Comparison of ENCODE assay signal across 18 cellular contexts in genomic region chr5:127074466-127074865, GRCh38. TPM values are rescaled to one million over a fixed set of nuclear protein-coding genes. Genes with fewer than 3 reads are reported as not detected.
DNase-seq lines count a peak whose midpoint lies in the region; ATAC-seq and TF ChIP-seq lines count a peak whose summit lies in the region.
"Had no signal": no experiment of that assay in that cellular context is flagged by ENCODE, and none has a peak within 500 bp of the region (broad histone marks: within the 10 kb centered on the region; RNA-seq: fewer than 3 reads in every experiment).

No MANE protein-coding gene starts in this region.

- CTCF ChIA-PET in CD8-positive, alpha-beta memory T cell (lab: Charles Lee): interaction anchor here (1.5 to 2.0 kb wide), 2 partner anchors 13 to 44 kb away, joined by 4 read pairs; partner anchors contain the start of gene MARCHF3

- TF ChIP-seq CTCF in choroid plexus epithelial cell (conservative IDR thresholded peaks at IDR 0.05; ENCODE audit: low read depth, low read length) (no peak), esophagus squamous epithelium (IDR thresholded peaks at IDR 0.05) (no peak)

- H3K27me3 ChIP-seq in CD8-positive, alpha-beta memory T cell (ENCODE audit: insufficient read depth, low read length, poor library complexity, severe bottlenecking): no peaks in the 10 kb centered on the region
- H3K27me3 ChIP-seq in esophagus squamous epithelium: no peaks in the 10 kb centered on the region
- H3K27me3 ChIP-seq: BLaER1 had no signal

- intact Hi-C loops in esophagus squamous epithelium (cut with DNase I): no loop called here
- intact Hi-C loops in activated CD4-positive, alpha-beta T cell treated with anti-CD3 and anti-CD28 coated beads, Interleukin-2, amount 10 ng/mL, durations not matched to agents 24 days and 14 days (cut with micrococcal nuclease): loop anchor here (10.0 kb wide), 2 partner anchors 220 to 440 kb away; partner anchors contain the start of gene PRRC1

- peaks cover 0 to 1% of the 10 kb centered on the region in 2 donors for H3K27me3 Mint-ChIP-seq in CD8-positive, alpha-beta memory T cell
- H3K27me3 Mint-ChIP-seq in natural killer cell treated with Interleukin-12 subunit alpha and Interleukin-12 subunit beta and Interleukin-15 and Interleukin-18, amount 100 ng/mL, for 72 hours: no peaks in the 10 kb centered on the region
- H3K27me3 Mint-ChIP-seq in activated CD4-positive, alpha-beta T cell treated with anti-CD3 and anti-CD28 coated beads, Interleukin-2, amount 10 ng/mL, durations not matched to agents 24 days and 14 days: no peaks in the 10 kb centered on the region

- H3K9me3 Mint-ChIP-seq in CD8-positive, alpha-beta memory T cell: no peaks in the 10 kb centered on the region
- no peaks in the 10 kb centered on the region for H3K9me3 Mint-ChIP-seq in natural killer cell treated with Interleukin-12 subunit alpha and Interleukin-12 subunit beta and Interleukin-15 and Interleukin-18, amount 100 ng/mL, for 72 hours
- no peaks in the 10 kb centered on the region for H3K9me3 Mint-ChIP-seq in activated CD4-positive, alpha-beta T cell treated with anti-CD3 and anti-CD28 coated beads, Interleukin-2, amount 10 ng/mL, durations not matched to agents 24 days and 14 days
- H3K9me3 Mint-ChIP-seq: GM23338 had no signal

- no peaks in the 10 kb centered on the region for H3K36me3 ChIP-seq in CD8-positive, alpha-beta memory T cell (ENCODE audit: insufficient read depth, low read length)
- H3K36me3 ChIP-seq in esophagus squamous epithelium: peaks cover 0 to 9% (median 0%) of the 10 kb centered on the region in 3 donors
- H3K36me3 ChIP-seq: BLaER1, SJSA1 had no signal

- ATAC-seq in natural killer cell treated with Interleukin-12 subunit alpha and Interleukin-12 subunit beta and Interleukin-15 and Interleukin-18, amount 100 ng/mL, for 72 hours: no peak
- ATAC-seq: GM12878 had no signal

- H3K27ac Mint-ChIP-seq in CD8-positive, alpha-beta memory T cell: peak overlapping the region in 2 of 8 donors; percentile 29 to 95
- H3K27ac Mint-ChIP-seq in natural killer cell treated with Interleukin-12 subunit alpha and Interleukin-12 subunit beta and Interleukin-15 and Interleukin-18, amount 100 ng/mL, for 72 hours: peak overlapping the region; percentile 89 to 90
- H3K27ac Mint-ChIP-seq in activated CD4-positive, alpha-beta T cell treated with anti-CD3 and anti-CD28 coated beads, Interleukin-2, amount 10 ng/mL, durations not matched to agents 24 days and 14 days: no peak overlapping the region

- H3K4me1 Mint-ChIP-seq in CD8-positive, alpha-beta memory T cell: peaks cover 8 to 23% (median 19%) of the 10 kb centered on the region in 3 donors
- H3K4me1 Mint-ChIP-seq in natural killer cell treated with Interleukin-12 subunit alpha and Interleukin-12 subunit beta and Interleukin-15 and Interleukin-18, amount 100 ng/mL, for 72 hours (ENCODE audit: low read depth in 2 of 2): peaks cover 12 to 15% of the 10 kb centered on the region in 2 donors
- peaks cover 18% of the 10 kb centered on the region for H3K4me1 Mint-ChIP-seq in activated CD4-positive, alpha-beta T cell treated with anti-CD3 and anti-CD28 coated beads, Interleukin-2, amount 10 ng/mL, durations not matched to agents 24 days and 14 days

- peaks cover 6% of the 10 kb centered on the region for H3K4me1 ChIP-seq in CD8-positive, alpha-beta memory T cell (ENCODE audit: insufficient read depth, low read length)
- H3K4me1 ChIP-seq in esophagus squamous epithelium: peaks cover 0 to 16% (median 4%) of the 10 kb centered on the region in 3 donors
- H3K4me1 ChIP-seq: SJSA1 had no signal

- H3K4me3 ChIP-seq in CD8-positive, alpha-beta memory T cell (ENCODE audit: low read length): no peak overlapping the region
- no peak overlapping the region for H3K4me3 ChIP-seq in choroid plexus epithelial cell (ENCODE audit: low read depth, low read length)
- H3K4me3 ChIP-seq in esophagus squamous epithelium: no peak overlapping the region
- H3K4me3 ChIP-seq: BLaER1, SJSA1 had no signal

- no peak overlapping the region for H3K27ac ChIP-seq in CD8-positive, alpha-beta memory T cell (ENCODE audit: low read depth, low read length)
- no peak overlapping the region for H3K27ac ChIP-seq in esophagus squamous epithelium
- H3K27ac ChIP-seq: BLaER1, HL-60, SJSA1 had no signal

- whole genome bisulfite sequencing in esophagus squamous epithelium, 2 donors: 82 to 84% methylated on average over 3 of the region's 3 CpGs

- no peak for TF ChIP-seq POLR2A in esophagus squamous epithelium (IDR thresholded peaks at IDR 0.05)

- POLR2A ChIA-PET in CD8-positive, alpha-beta memory T cell (lab: Charles Lee): interaction anchor here (0.8 kb wide), 1 partner anchor 154 kb away, joined by 4 read pairs; no protein-coding TSS in a partner anchor

- H3K9me3 ChIP-seq in CD8-positive, alpha-beta memory T cell (ENCODE audit: low read length): no peaks in the 10 kb centered on the region
- no peaks in the 10 kb centered on the region for H3K9me3 ChIP-seq in esophagus squamous epithelium
- H3K9me3 ChIP-seq: BLaER1, SJSA1 had no signal

- H3K36me3 Mint-ChIP-seq in CD8-positive, alpha-beta memory T cell: peaks cover 0 to 14% (median under 1%) of the 10 kb centered on the region in 3 donors
- peaks cover 8% of the 10 kb centered on the region for H3K36me3 Mint-ChIP-seq in natural killer cell treated with Interleukin-12 subunit alpha and Interleukin-12 subunit beta and Interleukin-15 and Interleukin-18, amount 100 ng/mL, for 72 hours
- peaks cover 8% of the 10 kb centered on the region for H3K36me3 Mint-ChIP-seq in activated CD4-positive, alpha-beta T cell treated with anti-CD3 and anti-CD28 coated beads, Interleukin-2, amount 10 ng/mL, durations not matched to agents 24 days and 14 days (ENCODE audit: low read depth)

- peak overlapping the region in 5 of 7 donors; percentile 88 to 95 (median 91) for H3K4me3 Mint-ChIP-seq in CD8-positive, alpha-beta memory T cell
- H3K4me3 Mint-ChIP-seq in natural killer cell treated with Interleukin-12 subunit alpha and Interleukin-12 subunit beta and Interleukin-15 and Interleukin-18, amount 100 ng/mL, for 72 hours: no peak overlapping the region
- H3K4me3 Mint-ChIP-seq in activated CD4-positive, alpha-beta T cell treated with anti-CD3 and anti-CD28 coated beads, Interleukin-2, amount 10 ng/mL, durations not matched to agents 24 days and 14 days: no peak overlapping the region

- no peak for DNase-seq in CD8-positive, alpha-beta memory T cell
- DNase-seq in NCI-H226 (peak; percentile 12), choroid plexus epithelial cell (ENCODE audit: low read depth) (peak; percentile 54), esophagus squamous epithelium (lab: John Stamatoyannopoulos, UW) (no peak), DMS114 treated with DMSO at 0.1 percent for 48 hours (lab: John Stamatoyannopoulos, UW; ENCODE audit: unreplicated experiment) (no peak)
- DNase-seq in natural killer cell treated with Interleukin-12 subunit alpha and Interleukin-12 subunit beta and Interleukin-15 and Interleukin-18, amount 100 ng/mL, for 72 hours (ENCODE audit: low spot score): no peak
- no peak for DNase-seq in activated CD4-positive, alpha-beta T cell treated with anti-CD3 and anti-CD28 coated beads, Interleukin-2, amount 10 ng/mL, durations not matched to agents 24 days and 14 days
- DNase-seq: DMS79, KBM-7, NCI-H1092, NCI-H2227 treated with DMSO at 0.1 percent for 48 hours, NCI-H526 treated with DMSO at 0.1 percent for 48 hours had no signal

RNA-seq across cellular contexts. Expression of gene C5orf63, which starts 1.2 kb away (rescaled TPM):
- total RNA-seq in CD8-positive, alpha-beta memory T cell: 10 to 100 TPM in 1 of 2 experiments, 1 to 10 TPM in 1; 10.0 to 11.9 TPM
- polyA plus RNA-seq in CD8-positive, alpha-beta memory T cell: 5.2 TPM
- 10 to 100 TPM; 10.2 to 12.9 TPM for total RNA-seq in natural killer cell treated with Interleukin-12 subunit alpha and Interleukin-12 subunit beta and Interleukin-15 and Interleukin-18, amount 100 ng/mL, for 72 hours
- total RNA-seq in esophagus squamous epithelium: 1 to 10 TPM; 3.4 to 5.1 (median 3.9) TPM
- total RNA-seq in activated CD4-positive, alpha-beta T cell treated with anti-CD3 and anti-CD28 coated beads, Interleukin-2, amount 10 ng/mL, durations not matched to agents 24 days and 14 days: 5.6 and 5.7 TPM in 2 replicates
- total RNA-seq: G401 had no signal

RNA-seq across cellular contexts. Expression of gene MARCHF3, which starts 44.1 kb away (rescaled TPM):
- total RNA-seq in CD8-positive, alpha-beta memory T cell: 1 to 10 TPM; 1.9 to 2.9 TPM
- 2.5 TPM for polyA plus RNA-seq in CD8-positive, alpha-beta memory T cell
- total RNA-seq in natural killer cell treated with Interleukin-12 subunit alpha and Interleukin-12 subunit beta and Interleukin-15 and Interleukin-18, amount 100 ng/mL, for 72 hours: 10 to 100 TPM; 19.2 to 46.2 TPM
- total RNA-seq in esophagus squamous epithelium: 1 to 10 TPM; 1.9 to 5.3 (median 2.5) TPM
- total RNA-seq in activated CD4-positive, alpha-beta T cell treated with anti-CD3 and anti-CD28 coated beads, Interleukin-2, amount 10 ng/mL, durations not matched to agents 24 days and 14 days: 2.3 and 4.2 TPM in 2 replicates
- total RNA-seq: G401 had no signal

Comparison
In these comparisons a context has a peak if more than half of its experiments do, and no peak if none do; other contexts are left out.
1. DNase-seq: peak in NCI-H226 (single experiment) and choroid plexus epithelial cell (single experiment); none in CD8-positive, alpha-beta memory T cell (0 of 5), natural killer cell treated with Interleukin-12 subunit alpha and Interleukin-12 subunit beta and Interleukin-15 and Interleukin-18, amount 100 ng/mL, for 72 hours (single experiment), esophagus squamous epithelium (single experiment), DMS114 treated with DMSO at 0.1 percent for 48 hours (single experiment) and activated CD4-positive, alpha-beta T cell treated with anti-CD3 and anti-CD28 coated beads, Interleukin-2, amount 10 ng/mL, durations not matched to agents 24 days and 14 days (single experiment).
2. H3K4me3 Mint-ChIP-seq: peak in CD8-positive, alpha-beta memory T cell (5 of 7); none in natural killer cell treated with Interleukin-12 subunit alpha and Interleukin-12 subunit beta and Interleukin-15 and Interleukin-18, amount 100 ng/mL, for 72 hours (single experiment) and activated CD4-positive, alpha-beta T cell treated with anti-CD3 and anti-CD28 coated beads, Interleukin-2, amount 10 ng/mL, durations not matched to agents 24 days and 14 days (single experiment).